In genomic region chr11:126518996-126519351, GRCh38 we compare ENCODE assay signal across 22 cellular contexts.
"Had no signal": no experiment of that assay in that cellular context is flagged by ENCODE, and none has a peak within 500 bp of the region (broad histone marks: within the 10 kb centered on the region; RNA-seq: fewer than 3 reads in every experiment).

No MANE protein-coding gene starts in this region.

- H3K9me3 ChIP-seq: adrenal gland had no signal

- H3K4me3 Mint-ChIP-seq: activated CD8-positive, alpha-beta memory T cell treated with anti-CD3 and anti-CD28 coated beads, Interleukin-2, amount 10 ng/mL, durations not matched to agents 7 days and 5 days; activated naive CD8-positive, alpha-beta T cell treated with anti-CD3 and anti-CD28 coated beads, Interleukin-2, amount 10 ng/mL, durations not matched to agents 7 days and 5 days; activated T-cell treated with anti-CD3 and anti-CD28 coated beads, Interleukin-2, amount 50 U/mL, for 4 hours; WTC11 had no signal

- H3K9me3 Mint-ChIP-seq: activated naive CD8-positive, alpha-beta T cell treated with anti-CD3 and anti-CD28 coated beads, Interleukin-2, amount 10 ng/mL, durations not matched to agents 7 days and 5 days; activated T-cell treated with anti-CD3 and anti-CD28 coated beads, Interleukin-2, amount 50 U/mL, for 4 hours; WTC11 had no signal

- H3K27me3 ChIP-seq: adrenal gland had no signal

- H3K4me3 ChIP-seq: adrenal gland, SK-N-MC had no signal

- H3K27ac Mint-ChIP-seq: activated CD8-positive, alpha-beta memory T cell treated with anti-CD3 and anti-CD28 coated beads, Interleukin-2, amount 10 ng/mL, durations not matched to agents 7 days and 5 days; activated naive CD8-positive, alpha-beta T cell treated with anti-CD3 and anti-CD28 coated beads, Interleukin-2, amount 10 ng/mL, durations not matched to agents 7 days and 5 days; WTC11 had no signal

- H3K27ac ChIP-seq: adrenal gland, SK-N-MC had no signal

- ATAC-seq: activated CD8-positive, alpha-beta memory T cell treated with anti-CD3 and anti-CD28 coated beads, Interleukin-2, amount 10 ng/mL, durations not matched to agents 7 days and 5 days; activated T-cell treated with anti-CD3 and anti-CD28 coated beads, Interleukin-2, amount 50 U/mL, for 4 hours; Right ventricle myocardium inferior; WTC11 had no signal

- H3K4me1 Mint-ChIP-seq: activated CD8-positive, alpha-beta memory T cell treated with anti-CD3 and anti-CD28 coated beads, Interleukin-2, amount 10 ng/mL, durations not matched to agents 7 days and 5 days had no signal

- DNase-seq: activated CD4-positive, alpha-beta T cell treated with anti-CD3 and anti-CD28 coated beads for 48 hours; activated CD4-positive, alpha-beta T cell treated with anti-CD3 and anti-CD28 coated beads, Interleukin-2, amount 50 U/mL, for 48 hours; activated CD4-positive, CD25-positive, alpha-beta regulatory T cell treated with anti-CD3 and anti-CD28 coated beads, Interleukin-2, amount 50 U/mL, for 72 hours; activated CD8-positive, alpha-beta memory T cell treated with anti-CD3 and anti-CD28 coated beads, Interleukin-2, amount 10 ng/mL, durations not matched to agents 7 days and 5 days; activated naive CD4-positive, alpha-beta T cell treated with anti-CD3 and anti-CD28 coated beads, Interleukin-2, amount 50 U/mL, for 16 hours; activated naive CD8-positive, alpha-beta T cell treated with anti-CD3 and anti-CD28 coated beads, Interleukin-2, amount 10 ng/mL, durations not matched to agents 7 days and 5 days; activated T-cell treated with anti-CD3 and anti-CD28 coated beads, Interleukin-2, amount 50 U/mL, for 4 hours; adrenal gland; KG1; NCI-H1048; NCI-H146; NCI-H2029; NCI-H2107; NCI-H226; NCI-H510A; NCI-H526 treated with DMSO at 0.1 percent for 48 hours; NCI-H82; RPMI8226; SW 1271 had no signal

- H3K36me3 ChIP-seq: adrenal gland had no signal

- H3K27me3 Mint-ChIP-seq: activated CD8-positive, alpha-beta memory T cell treated with anti-CD3 and anti-CD28 coated beads, Interleukin-2, amount 10 ng/mL, durations not matched to agents 7 days and 5 days had no signal

- H3K4me1 ChIP-seq: adrenal gland had no signal

- H3K36me3 Mint-ChIP-seq: activated CD8-positive, alpha-beta memory T cell treated with anti-CD3 and anti-CD28 coated beads, Interleukin-2, amount 10 ng/mL, durations not matched to agents 7 days and 5 days; activated naive CD8-positive, alpha-beta T cell treated with anti-CD3 and anti-CD28 coated beads, Interleukin-2, amount 10 ng/mL, durations not matched to agents 7 days and 5 days; WTC11 had no signal
